11 cellular contexts compared by ENCODE assay signal in the genomic region with DNA sequence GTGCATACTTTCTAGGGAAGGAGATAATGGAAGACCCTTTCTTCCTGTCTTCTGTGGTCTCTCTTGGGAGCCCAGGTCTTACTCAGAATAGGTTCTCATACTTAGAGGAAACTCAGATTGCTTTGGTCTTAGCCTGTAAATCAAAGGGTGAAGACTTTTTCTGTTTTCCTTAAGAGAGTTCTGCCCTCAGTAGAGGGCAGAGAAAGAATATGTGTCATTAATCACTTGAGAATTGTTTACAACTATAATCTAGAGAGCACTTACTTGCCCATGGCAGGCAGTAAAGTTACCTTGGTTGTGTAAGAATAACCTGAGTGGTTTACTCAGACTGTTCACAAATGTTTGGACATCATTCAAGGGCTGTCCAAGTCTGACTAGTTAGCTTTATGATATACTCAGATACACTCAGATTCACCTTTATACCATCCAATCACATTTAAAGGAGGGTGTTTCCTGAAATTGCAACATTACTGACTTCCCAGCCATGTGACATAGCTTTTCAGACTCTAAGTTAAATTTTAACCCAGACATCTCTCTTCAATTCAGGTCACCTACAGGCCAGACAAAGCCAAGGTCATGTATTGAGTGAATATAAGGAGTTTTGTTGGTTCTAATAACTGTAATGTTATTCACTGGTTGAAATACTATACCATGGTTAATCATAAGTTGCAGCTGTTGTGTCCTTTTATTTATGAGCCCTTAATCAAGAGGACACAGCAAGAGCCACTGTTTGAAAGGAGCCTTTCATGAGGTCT.
DNase-seq lines count a peak whose midpoint lies in the region; ATAC-seq and TF ChIP-seq lines count a peak whose summit lies in the region.
"Had no signal": no experiment of that assay in that cellular context is flagged by ENCODE, and none has a peak within 500 bp of the region (broad histone marks: within the 10 kb centered on the region; RNA-seq: fewer than 3 reads in every experiment).

No MANE protein-coding gene starts in this region.

- peak overlapping the region; percentile 90 to 93 (median 92) for H3K27ac Mint-ChIP-seq in nephron
- H3K27ac Mint-ChIP-seq: CD4-positive, alpha-beta memory T cell had no signal

- no peaks in the 10 kb centered on the region for H3K9me3 Mint-ChIP-seq in nephron
- H3K9me3 Mint-ChIP-seq: CD4-positive, alpha-beta memory T cell had no signal

- DNase-seq in DMS153 treated with DMSO at 0.1 percent for 48 hours (lab: John Stamatoyannopoulos, UW; ENCODE audit: unreplicated experiment) = peak; percentile 62
- peak; percentile 42 for DNase-seq in NCI-H2107 (lab: John Stamatoyannopoulos, UW)
- peak; percentile 96 for DNase-seq in epithelial cell of prostate (ENCODE audit: low read depth, low spot score)
- DNase-seq in GOT3 (lab: John Stamatoyannopoulos, UW) = no peak
- DNase-seq: activated CD4-positive, CD25-positive, alpha-beta regulatory T cell treated with anti-CD3 and anti-CD28 coated beads, Interleukin-2, amount 50 U/mL, for 72 hours; anterior cingulate cortex; CD4-positive, alpha-beta memory T cell had no signal

- TF ChIP-seq CTCF in nephron (IDR thresholded peaks at IDR 0.05; ENCODE audit: unreplicated experiment in 3 of 3) = no peak

- no peak overlapping the region for H3K4me3 Mint-ChIP-seq in nephron
- H3K4me3 Mint-ChIP-seq: CD4-positive, alpha-beta memory T cell had no signal

- peaks cover 60% of the 10 kb centered on the region for H3K4me1 Mint-ChIP-seq in nephron

- no peaks in the 10 kb centered on the region for H3K27me3 Mint-ChIP-seq in nephron (ENCODE audit: low read depth)
- H3K27me3 Mint-ChIP-seq: CD4-positive, alpha-beta memory T cell had no signal

- no peak for ATAC-seq in HG03378 (IDR thresholded peaks at IDR 0.05; ENCODE audit: unreplicated experiment)
- ATAC-seq in GM18502 (IDR thresholded peaks at IDR 0.05; ENCODE audit: poor library complexity, unreplicated experiment) = no peak
- ATAC-seq in HG02588 (IDR thresholded peaks at IDR 0.05; ENCODE audit: unreplicated experiment) = no peak

- H3K36me3 Mint-ChIP-seq in nephron (ENCODE audit: low read depth) = no peaks in the 10 kb centered on the region

- peak overlapping the region; percentile 70 for H3K27ac ChIP-seq in epithelial cell of prostate
